ENCODE assay signal across 8 cellular contexts in the genomic region with DNA sequence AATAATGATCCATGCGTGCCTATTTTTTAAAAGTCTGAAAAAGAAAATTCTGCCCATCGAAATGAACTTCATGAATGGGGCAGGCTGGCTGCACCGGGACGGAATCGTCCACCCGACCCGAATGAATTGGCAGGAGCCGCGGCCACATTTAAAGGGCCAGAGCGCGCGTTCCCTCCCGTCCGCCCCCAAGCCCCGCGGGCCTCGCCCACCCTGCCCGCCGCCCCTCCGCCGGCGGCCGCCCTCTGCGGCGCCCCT. TPM values are rescaled to one million over a fixed set of nuclear protein-coding genes. Genes with fewer than 3 reads are reported as not detected.
DNase-seq lines count a peak whose midpoint lies in the region; ATAC-seq, FAIRE-seq and TF ChIP-seq lines count a peak whose summit lies in the region.

No MANE protein-coding gene starts in this region.

- H3K9ac ChIP-seq in HUES64 (ENCODE audit: low read depth, low read length), result no peak overlapping the region
- no peak overlapping the region for H3K9ac ChIP-seq in H1 (replicated peaks in 1 of 4; ENCODE audit: extremely low read depth in 1 of 4, low read depth in 3 of 4, low read length in 3 of 4)

- H2BK120ac ChIP-seq in H1 (replicated peaks; ENCODE audit: low read depth, low read length), result no peak overlapping the region

- WGBS in HUES64, result 2% methylated on average over 16 of the region's 25 CpGs
- WGBS in H1 (ENCODE audit: extremely low coverage in 1 of 2, insufficient coverage in 1 of 2, insufficient read length in 1 of 2, insufficient replicate concordance in 2 of 2, low coverage in 1 of 2, low lambda C conversion rate in 2 of 2, missing lambda C conversion rate in 1 of 2), 2 experiments, result 0% methylated on average over 1 of the region's 25 CpGs; no CpG with 5 or more reads in 1 of the 2 experiments

- no peak overlapping the region for H3K14ac ChIP-seq in H1 (ENCODE audit: insufficient read length)

- no peak for TF ChIP-seq CTCF in AG10803 (conservative IDR thresholded peaks at IDR 0.05; ENCODE audit: low read length)
- no peak for TF ChIP-seq CTCF in H1 (IDR thresholded peaks at IDR 0.05; ENCODE audit: control extremely low read depth in 1 of 3, insufficient read depth in 1 of 3, low read depth in 1 of 3, low read length in 3 of 3)
- no peak for TF ChIP-seq CTCF in osteoblast (IDR thresholded peaks at IDR 0.05; ENCODE audit: extremely low read depth, low read depth, low read length)

- H4K5ac ChIP-seq in H1 (ENCODE audit: insufficient read length, low read depth, low read length), result no peak overlapping the region

- H3K27me3 ChIP-seq in HUES64 (ENCODE audit: insufficient read depth, low read length) (peaks cover 96% of the 10 kb centered on the region), H1 (replicated peaks in 1 of 4; ENCODE audit: control insufficient read depth in 3 of 4, extremely low read depth in 1 of 4, insufficient read depth in 3 of 4, low read length in 3 of 4) (peaks cover 70 to 98% (median 95%) of the 10 kb centered on the region in 4 experiments; a peak in 6 of 7 replicates), osteoblast (ENCODE audit: insufficient read depth, low read length) (peaks cover 76% of the 10 kb centered on the region)

- POLR2A ChIA-PET in H1 (lab: Charles Lee; ENCODE audit: partially characterized antibody), result no interaction called here

- no peaks in the 10 kb centered on the region for H3K79me1 ChIP-seq in H1 (ENCODE audit: low read depth, low read length)

- peak overlapping the region; percentile 56 for H3K4me3 ChIP-seq in AG10803 (ENCODE audit: low read length)
- H3K4me3 ChIP-seq in HUES64 (ENCODE audit: low read length), result peak overlapping the region; percentile 57
- H3K4me3 ChIP-seq in H1 (ENCODE audit: extremely low read depth in 1 of 4, insufficient read depth in 2 of 4, low read depth in 3 of 4, low read length in 4 of 4), result peak overlapping the region; percentile 33 to 61 (median 40); a peak in 7 of 8 replicates
- H3K4me3 ChIP-seq in osteoblast (ENCODE audit: insufficient read depth, low read length), result peak overlapping the region; percentile 54

- H3K23ac ChIP-seq in H1 (ENCODE audit: insufficient read length), result no peak overlapping the region

- TF ChIP-seq RAD21 in H1 (IDR thresholded peaks at IDR 0.05 in 1 of 2, conservative IDR thresholded peaks at IDR 0.05 in 1 of 2; ENCODE audit: low read depth in 2 of 2, low read length in 2 of 2), result no peak

- H4K91ac ChIP-seq in H1 (replicated peaks; ENCODE audit: insufficient read length, low read length), result no peak overlapping the region

- H2BK15ac ChIP-seq in H1 (ENCODE audit: low read length), result no peak overlapping the region

- no peak overlapping the region for H2AK5ac ChIP-seq in H1 (ENCODE audit: low read depth, low read length)

- H3K27ac ChIP-seq in HUES64 (ENCODE audit: low read depth, low read length) (no peak overlapping the region), H1 (ENCODE audit: low read depth, low read length) (no peak overlapping the region), osteoblast (ENCODE audit: low read depth, low read length) (no peak overlapping the region)

- peak overlapping the region; percentile 84 to 94 for H3K4me2 ChIP-seq in H1 (ENCODE audit: insufficient read depth in 1 of 2, low read depth in 2 of 2, low read length in 2 of 2)
- peak overlapping the region; percentile 77 for H3K4me2 ChIP-seq in osteoblast (ENCODE audit: insufficient read depth, low read length)

- intact Hi-C loops in head of caudate nucleus (cut with DNase I), result no loop called here

- H3K18ac ChIP-seq in H1 (ENCODE audit: extremely low read depth, low read length), result no peak overlapping the region

- H2AFZ ChIP-seq in H1 (ENCODE audit: low read length) (no peak overlapping the region), osteoblast (ENCODE audit: low read length) (no peak overlapping the region)

- H3K36me3 ChIP-seq in HUES64 (ENCODE audit: insufficient read depth, low read length) (no peaks in the 10 kb centered on the region), H1 (ENCODE audit: control insufficient read depth in 2 of 4, insufficient read depth in 4 of 4, low read length in 3 of 4) (no peaks in the 10 kb centered on the region; a peak in 1 of 8 replicates), osteoblast (ENCODE audit: insufficient read depth, low read length) (no peaks in the 10 kb centered on the region)

- no peak overlapping the region for H2BK20ac ChIP-seq in H1 (ENCODE audit: low read length)

- peaks cover 24% of the 10 kb centered on the region for H3K23me2 ChIP-seq in H1 (ENCODE audit: low read depth, low read length)

- H3K56ac ChIP-seq in H1 (replicated peaks; ENCODE audit: insufficient read length, low read depth, low read length), result no peak overlapping the region

- H3K4ac ChIP-seq in H1 (replicated peaks; ENCODE audit: insufficient read length, low read depth, low read length), result no peak overlapping the region

- no peak overlapping the region for H2BK12ac ChIP-seq in H1 (ENCODE audit: low read depth, low read length)

- no peak for TF ChIP-seq EP300 in H1 (IDR thresholded peaks at IDR 0.05; ENCODE audit: borderline replicate concordance in 1 of 2, low read depth in 2 of 2, low read length in 2 of 2)

- ATAC-seq in GM19463 (IDR thresholded peaks at IDR 0.05; ENCODE audit: unreplicated experiment), result peak; percentile 6

- FAIRE-seq in H1 (lab: Jason Lieb, UNC) (no peak), RCC 7860 (lab: Jason Lieb, UNC) (no peak)

- peaks cover 11 to 15% of the 10 kb centered on the region in 2 experiments for H4K20me1 ChIP-seq in H1 (replicated peaks in 1 of 2; ENCODE audit: control insufficient read depth in 1 of 2, insufficient read depth in 2 of 2, low read length in 2 of 2)
- no peaks in the 10 kb centered on the region for H4K20me1 ChIP-seq in osteoblast (ENCODE audit: insufficient read depth, low read length)

- DNase-seq in AG10803 (ENCODE audit: low read depth), result no peak
- peak in 1 of 2 experiments; percentile 76 for DNase-seq in H1 (ENCODE audit: low read depth in 1 of 2, low spot score in 2 of 2)
- peak; percentile 92 for DNase-seq in osteoblast (ENCODE audit: insufficient read length, low spot score, missing footprints)
- no peak for DNase-seq in RCC 7860 (ENCODE audit: low spot score)
- DNase-seq in head of caudate nucleus, result no peak
- no peak for DNase-seq in T1000 (lab: John Stamatoyannopoulos, UW)

- H4K8ac ChIP-seq in H1 (ENCODE audit: extremely low read depth, insufficient read depth, low read length), result no peak overlapping the region

- CTCF ChIA-PET in H1 (lab: Charles Lee; ENCODE audit: partially characterized antibody), result interaction anchor here (0.6 to 1.0 kb wide), 3 partner anchors 12 to 279 kb away, joined by 3 read pairs; no protein-coding TSS in a partner anchor

- H3K79me2 ChIP-seq in H1 (ENCODE audit: control insufficient read depth in 1 of 2, insufficient read depth in 2 of 2, low read length in 2 of 2), result no peaks in the 10 kb centered on the region
- H3K79me2 ChIP-seq in osteoblast (ENCODE audit: insufficient read depth, low read length), result no peaks in the 10 kb centered on the region

- H2BK5ac ChIP-seq in H1 (ENCODE audit: low read depth, low read length), result no peak overlapping the region

- TF ChIP-seq POLR2A in H1 (IDR thresholded peaks at IDR 0.05; ENCODE audit: control extremely low read depth in 1 of 2, low read depth in 2 of 2, low read length in 2 of 2), result no peak

- H3K4me1 ChIP-seq in HUES64 (ENCODE audit: insufficient read depth, low read length), result peaks cover 37% of the 10 kb centered on the region
- H3K4me1 ChIP-seq in H1 (replicated peaks in 1 of 4; ENCODE audit: control insufficient read depth in 3 of 4, insufficient read depth in 4 of 4, low read length in 3 of 4), result peaks cover 9 to 48% (median 28%) of the 10 kb centered on the region in 4 experiments
- H3K4me1 ChIP-seq in osteoblast (ENCODE audit: insufficient read depth, low read length), result peaks cover 6% of the 10 kb centered on the region

- H3K9me3 ChIP-seq in HUES64 (ENCODE audit: insufficient read depth, low read depth, low read length) (no peaks in the 10 kb centered on the region), H1 (ENCODE audit: insufficient read depth in 2 of 2, low read depth in 1 of 2, low read length in 1 of 2) (no peaks in the 10 kb centered on the region), osteoblast (ENCODE audit: low read depth, low read length) (no peaks in the 10 kb centered on the region)

TF ChIP-seq in H1, 55 proteins besides CTCF, POLR2A, EP300 and RAD21 (continues in another document):
- no peak for TF ChIP-seq GABPA (IDR thresholded peaks at IDR 0.05; ENCODE audit: borderline replicate concordance, insufficient read depth, low read length)
- TF ChIP-seq PHF8 (conservative IDR thresholded peaks at IDR 0.05; ENCODE audit: low read depth, low read length), result no peak
- no peak for TF ChIP-seq TAF7 (optimal IDR thresholded peaks at IDR 0.05; ENCODE audit: borderline replicate concordance, low read depth, low read length)
- peak in 1 of 2 experiments; percentile 46; a peak in 1 of 4 replicates for TF ChIP-seq SIN3A (conservative IDR thresholded peaks at IDR 0.05 in 1 of 2, IDR thresholded peaks at IDR 0.05 in 1 of 2; ENCODE audit: low read depth in 1 of 2, low read length in 2 of 2)
- TF ChIP-seq FOSL1 (IDR thresholded peaks at IDR 0.05; ENCODE audit: insufficient read depth, low read depth, low read length), result no peak
- no peak for TF ChIP-seq CTBP2 (IDR thresholded peaks at IDR 0.05; ENCODE audit: borderline replicate concordance, insufficient read depth, insufficient read length, low read length)
- TF ChIP-seq, protein P1, sequence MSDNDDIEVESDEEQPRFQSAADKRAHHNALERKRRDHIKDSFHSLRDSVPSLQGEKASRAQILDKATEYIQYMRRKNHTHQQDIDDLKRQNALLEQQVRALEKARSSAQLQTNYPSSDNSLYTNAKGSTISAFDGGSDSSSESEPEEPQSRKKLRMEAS (IDR thresholded peaks at IDR 0.05), result 0 out of 2 replicates have a peak, but pooled peaks have one; percentile 18
- no peak for TF ChIP-seq GTF2F1 (IDR thresholded peaks at IDR 0.05; ENCODE audit: borderline replicate concordance, low read depth, low read length)
- no peak for TF ChIP-seq SIRT6 (IDR thresholded peaks at IDR 0.05; ENCODE audit: low read length)
- TF ChIP-seq SAP30 (IDR thresholded peaks at IDR 0.05; ENCODE audit: insufficient read depth, insufficient replicate concordance, low read length), result no peak
- TF ChIP-seq KDM4A (IDR thresholded peaks at IDR 0.05; ENCODE audit: low read depth, low read length, severe bottlenecking), result no peak

RNA-seq across cellular contexts. Expression of gene GATA3, which starts 0.3 kb away (rescaled TPM):
- 1.3 TPM for polyA plus RNA-seq in HUES64 (2013, experiment 1 of 2)
- polyA plus RNA-seq in HUES64 (2013, experiment 2 of 2), result 1.6 TPM
- 0.43 and 0.80 TPM in 2 replicates for total RNA-seq in H1 (2021; fragmentation: NEBNext Ultra II Directional; extraction: Animal tissue kit (Norgen Biotek cat#: 25700))
- 0.02 and 0.11 TPM in 2 replicates for polyA plus RNA-seq in H1 (2011; rRNA removed)
- polyA plus RNA-seq in H1 (2011; cell fraction: cytosol; rRNA removed), result 0.06 TPM
- polyA plus RNA-seq in H1 (2011; cell fraction: nucleus; rRNA removed), result 0.04 TPM
- 0.13 to 0.23 TPM (median 0.18 TPM) in 3 of 4 replicates, not detected in the other for polyA plus RNA-seq in H1 (2012, experiment 1 of 2)
- 0.21 TPM for polyA plus RNA-seq in H1 (2012, experiment 2 of 2)
- polyA plus RNA-seq in H1 (2013, experiment 1 of 2), result 0.30 TPM
- 0.29 TPM for polyA plus RNA-seq in H1 (2013, experiment 2 of 2)
- not detected in 2 replicates for polyA minus RNA-seq in H1 (2011; rRNA and poly(A)+ RNA removed)
- polyA minus RNA-seq in H1 (2011; cell fraction: cytosol; rRNA and poly(A)+ RNA removed), result not detected
- not detected for polyA minus RNA-seq in H1 (2011; cell fraction: nucleus; rRNA and poly(A)+ RNA removed)
- not detected in 2 replicates for total RNA-seq in osteoblast
